ENCODE assay signal across 9 cellular contexts in the genomic region with DNA sequence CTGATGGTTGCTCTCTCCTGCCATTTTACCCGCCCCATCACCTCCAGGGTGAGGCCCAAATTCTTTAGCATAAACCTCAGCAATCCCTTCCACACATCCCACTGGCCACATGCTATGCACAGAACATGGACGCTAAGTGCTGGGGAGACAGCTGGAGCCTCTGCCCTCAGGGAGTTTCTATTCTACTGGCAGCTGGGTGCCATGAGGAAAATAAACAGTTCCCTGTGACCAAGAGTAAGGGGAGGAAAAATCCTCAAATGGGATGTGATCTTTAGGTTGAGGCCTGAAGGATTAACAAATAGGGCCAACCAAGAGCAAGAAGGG. TPM values are rescaled to one million over a fixed set of nuclear protein-coding genes. Genes with fewer than 3 reads are reported as not detected.
A peak's percentile ranks its signal among the peaks of the same experiment; 100 is the strongest.
DNase-seq lines count a peak whose midpoint lies in the region; ATAC-seq, FAIRE-seq and TF ChIP-seq lines count a peak whose summit lies in the region.
"Had no signal": no experiment of that assay in that cellular context is flagged by ENCODE, and none has a peak within 500 bp of the region (broad histone marks: within the 10 kb centered on the region; RNA-seq: fewer than 3 reads in every experiment).

No MANE protein-coding gene starts in this region.

- peak overlapping the region; percentile 93 for H3K4me2 ChIP-seq in DND-41 (ENCODE audit: insufficient read depth, low read length)

- H3K4me3 ChIP-seq in DND-41 (ENCODE audit: low read depth in 1 of 2, low read length in 2 of 2) (peak overlapping the region; percentile 64 to 93; a peak in 3 of 4 replicates), pancreas (peak overlapping the region; percentile 62 to 70 (median 66))

- no peak for FAIRE-seq in pancreas (lab: Jason Lieb, UNC)

- H3K36me3 ChIP-seq in DND-41 (ENCODE audit: insufficient read depth, low read length) (peaks cover 13% of the 10 kb centered on the region), pancreas (no peaks in the 10 kb centered on the region)

- ATAC-seq in DND-41 (ENCODE audit: insufficient read depth, low read depth) (no peak), pancreas (no peak), HG03280 (IDR thresholded peaks at IDR 0.05; ENCODE audit: unreplicated experiment) (no peak)
- ATAC-seq in effector memory CD8-positive, alpha-beta T cell (replicated peaks): no peak

- H3K9me3 Mint-ChIP-seq in effector memory CD8-positive, alpha-beta T cell: peaks cover 4 to 5% of the 10 kb centered on the region in 2 donors

- H3K27ac ChIP-seq in DND-41 (ENCODE audit: low read length) (peak overlapping the region; percentile 80), pancreas (peak overlapping the region; percentile 90 to 96 (median 92))
- H3K27ac ChIP-seq: HL-60 had no signal

- peaks cover 27% of the 10 kb centered on the region for H4K20me1 ChIP-seq in DND-41 (ENCODE audit: insufficient read depth, low read length)

- no peak for DNase-seq in DND-41
- DNase-seq in NCI-H69 (lab: John Stamatoyannopoulos, UW): peak; percentile 48
- no peak for DNase-seq in effector memory CD8-positive, alpha-beta T cell
- DNase-seq in pancreas: no peak
- DNase-seq in SW480 (ENCODE audit: low spot score): no peak
- no peak for DNase-seq in NCI-H2196 (lab: John Stamatoyannopoulos, UW; ENCODE audit: unreplicated experiment)
- DNase-seq in head of caudate nucleus: no peak

- WGBS in pancreas, 2 donors: 84 to 92% methylated on average over 2 of the region's 2 CpGs

- peaks cover 51% of the 10 kb centered on the region for H3K4me1 ChIP-seq in DND-41 (ENCODE audit: insufficient read depth, low read length)
- H3K4me1 ChIP-seq in pancreas: peaks cover 12 to 32% (median 24%) of the 10 kb centered on the region in 3 donors

- peak overlapping the region; percentile 88 to 91 for H3K4me3 Mint-ChIP-seq in effector memory CD8-positive, alpha-beta T cell

- H3K36me3 Mint-ChIP-seq in effector memory CD8-positive, alpha-beta T cell (ENCODE audit: insufficient read depth): peaks cover 14% of the 10 kb centered on the region

- peak overlapping the region; percentile 96; the same call in 1 of the 2 replicates for H2AFZ ChIP-seq in DND-41 (ENCODE audit: low read depth, low read length)

- H3K27ac Mint-ChIP-seq in effector memory CD8-positive, alpha-beta T cell: peak overlapping the region; percentile 91 to 93

- no peak for TF ChIP-seq CTCF in DND-41 (IDR thresholded peaks at IDR 0.05; ENCODE audit: borderline replicate concordance, extremely low read depth, low read length, poor library complexity, severe bottlenecking)
- TF ChIP-seq CTCF in pancreas (IDR thresholded peaks at IDR 0.05): no peak

- intact Hi-C loops in pancreas (cut with DNase I): no loop called here
- intact Hi-C loops in head of caudate nucleus (cut with DNase I): no loop called here

- peaks cover 2% of the 10 kb centered on the region for H3K9me3 ChIP-seq in DND-41 (ENCODE audit: insufficient read depth, low read length, severe bottlenecking)
- H3K9me3 ChIP-seq in pancreas: no peaks in the 10 kb centered on the region

- H3K79me2 ChIP-seq in DND-41 (ENCODE audit: insufficient read depth, low read length): peaks cover 57% of the 10 kb centered on the region

- peak overlapping the region; percentile 86 for H3K9ac ChIP-seq in DND-41 (ENCODE audit: low read depth, low read length)

- H3K4me1 Mint-ChIP-seq in effector memory CD8-positive, alpha-beta T cell (ENCODE audit: low read depth in 2 of 2): peaks cover 40 to 62% of the 10 kb centered on the region in 2 donors

- peaks cover 0 to 1% of the 10 kb centered on the region in 2 donors for H3K27me3 Mint-ChIP-seq in effector memory CD8-positive, alpha-beta T cell

- H3K27me3 ChIP-seq in DND-41 (ENCODE audit: insufficient read depth, low read length, poor library complexity) (no peaks in the 10 kb centered on the region), pancreas (no peaks in the 10 kb centered on the region)

RNA-seq across cellular contexts. Expression of a gene that starts 1.2 kb away (rescaled TPM):
- total RNA-seq in pancreas: 10 to 100 TPM; 10.8 to 34.8 (median 21.3) TPM
- polyA plus RNA-seq in pancreas: 10 to 100 TPM; 26.9 to 30.8 TPM
